8 cellular contexts compared by ENCODE assay signal in genomic region chr2:43222472-43223146, GRCh38. TPM values are rescaled to one million over a fixed set of nuclear protein-coding genes. Genes with fewer than 3 reads are reported as not detected.
DNase-seq lines count a peak whose midpoint lies in the region; ATAC-seq and TF ChIP-seq lines count a peak whose summit lies in the region.

No MANE protein-coding gene starts in this region.

- peaks cover 34% of the 10 kb centered on the region for H4K20me1 ChIP-seq in Karpas-422 (ENCODE audit: insufficient read depth, low read depth, low read length)

- H2AK5ac ChIP-seq in mesendoderm (ENCODE audit: low read length): no peak overlapping the region

- no peak overlapping the region for H2BK120ac ChIP-seq in mesendoderm (ENCODE audit: low read depth, low read length)

- H3K27ac ChIP-seq in Karpas-422 (ENCODE audit: low read length) (peak overlapping the region; percentile 97), mesendoderm (ENCODE audit: low read depth, low read length) (no peak overlapping the region)

- H3K4ac ChIP-seq in mesendoderm (ENCODE audit: low read depth, low read length): no peak overlapping the region

- H2BK5ac ChIP-seq in mesendoderm (ENCODE audit: low read length): no peak overlapping the region

- H4K8ac ChIP-seq in mesendoderm (ENCODE audit: low read depth, low read length): no peak overlapping the region

- no CpG with 5 or more reads among the region's 6 CpGs for WGBS in mesendoderm (ENCODE audit: extremely low coverage, insufficient coverage, low lambda C conversion rate)

- H2BK15ac ChIP-seq in mesendoderm (replicated peaks; ENCODE audit: low read depth): no peak overlapping the region

- no peak overlapping the region for H3K23ac ChIP-seq in mesendoderm (ENCODE audit: low read length)

- no peaks in the 10 kb centered on the region for H3K27me3 ChIP-seq in Karpas-422 (ENCODE audit: low read length)
- no peaks in the 10 kb centered on the region for H3K27me3 ChIP-seq in mesendoderm (ENCODE audit: insufficient read depth, low read length, poor library complexity)

- CTCF ChIA-PET in AG04449 (lab: Yijun Ruan, JAX): interaction anchor here (0.7 to 15.0 kb wide), 19 partner anchors 10 to 411 kb away, joined by 3 to 293 read pairs (median 4); no protein-coding TSS in a partner anchor

- DNase-seq in AG04449 (ENCODE audit: low read depth, low spot score): no peak
- peak; percentile 63 for DNase-seq in Karpas-422
- peak; percentile 50 to 59 for DNase-seq in cardiac fibroblast (ENCODE audit: low read depth in 2 of 2)
- no peak for DNase-seq in mesendoderm
- DNase-seq in islet precursor cell: no peak
- DNase-seq in NCI-H1930 (lab: John Stamatoyannopoulos, UW): no peak
- no peak for DNase-seq in ecto neural progenitor cell (ENCODE audit: low spot score)

- H3K79me2 ChIP-seq in Karpas-422 (ENCODE audit: low read length) (peaks cover 45% of the 10 kb centered on the region), mesendoderm (ENCODE audit: control insufficient read depth, insufficient read depth, low read length) (peaks cover 35% of the 10 kb centered on the region)

- ATAC-seq in GM18861 (IDR thresholded peaks at IDR 0.05; ENCODE audit: unreplicated experiment): no peak

- no peak overlapping the region for H3K18ac ChIP-seq in mesendoderm (ENCODE audit: low read length)

- H3K4me2 ChIP-seq in Karpas-422 (ENCODE audit: low read depth, low read length, poor library complexity, severe bottlenecking) (peak overlapping the region; percentile 98), mesendoderm (ENCODE audit: low read length) (no peak overlapping the region)

- TF ChIP-seq CTCF in AG04449 (IDR thresholded peaks at IDR 0.05; ENCODE audit: insufficient read depth, low read length, missing control alignments) (no peak), cardiac fibroblast (IDR thresholded peaks at IDR 0.05; ENCODE audit: low read depth, low read length) (no peak)

- no peaks in the 10 kb centered on the region for H3K9me3 ChIP-seq in Karpas-422 (ENCODE audit: low read length)

- H3K4me1 ChIP-seq in Karpas-422 (ENCODE audit: low read length) (peaks cover 73% of the 10 kb centered on the region), mesendoderm (ENCODE audit: control insufficient read depth, low read depth, low read length) (peaks cover 13% of the 10 kb centered on the region)

- peak overlapping the region; percentile 98 for H3K9ac ChIP-seq in Karpas-422 (ENCODE audit: low read length)
- H3K9ac ChIP-seq in mesendoderm (ENCODE audit: low read length): no peak overlapping the region

- H3K36me3 ChIP-seq in Karpas-422 (ENCODE audit: insufficient read depth, low read length): peaks cover 17% of the 10 kb centered on the region
- no peaks in the 10 kb centered on the region for H3K36me3 ChIP-seq in mesendoderm (ENCODE audit: control insufficient read depth, insufficient read depth, low read length)

- no peak overlapping the region for H4K5ac ChIP-seq in mesendoderm (ENCODE audit: low read length)

- POLR2A ChIA-PET in AG04449 (lab: Yijun Ruan, JAX): interaction anchor here (0.7 to 2.6 kb wide), 13 partner anchors 136 to 318 kb away, joined by 3 to 16 read pairs (median 4); no protein-coding TSS in a partner anchor

- no peak overlapping the region for H2AFZ ChIP-seq in Karpas-422 (ENCODE audit: low read length)

- peak overlapping the region; percentile 86 for H3K4me3 ChIP-seq in AG04449 (ENCODE audit: low read depth, low read length)
- H3K4me3 ChIP-seq in Karpas-422 (ENCODE audit: low read length): peak overlapping the region; percentile 90
- peak overlapping the region; percentile 84 to 87 for H3K4me3 ChIP-seq in cardiac fibroblast (replicated peaks in 1 of 2; ENCODE audit: low read depth in 2 of 2, low read length in 2 of 2)
- no peak overlapping the region for H3K4me3 ChIP-seq in mesendoderm (ENCODE audit: low read length)

- no peaks in the 10 kb centered on the region for H3K79me1 ChIP-seq in mesendoderm (ENCODE audit: low read length)

- peak overlapping the region; percentile 39 for H3K56ac ChIP-seq in mesendoderm (ENCODE audit: low read length)

- no peaks in the 10 kb centered on the region for H3K9me2 ChIP-seq in Karpas-422 (replicated peaks; ENCODE audit: insufficient read depth, low read length)

RNA-seq across cellular contexts. Expression of gene ZFP36L2, which starts 3.8 kb away (rescaled TPM):
- total RNA-seq in Karpas-422 (2014; rRNA removed; shearing (Covaris generic); ENCODE audit: low replicate concordance): 4.0 and 10.6 TPM in 2 replicates
- 71.1 TPM for polyA plus RNA-seq in mesendoderm (2013, experiment 1 of 2)
- 70.6 TPM for polyA plus RNA-seq in mesendoderm (2013, experiment 2 of 2)

Comparison
In these comparisons a context has a peak if more than half of its experiments do, and no peak if none do; other contexts are left out.
1. DNase-seq: peak in Karpas-422 (single experiment) and cardiac fibroblast (2 of 2); none in AG04449 (single experiment), mesendoderm (single experiment), islet precursor cell (single experiment), NCI-H1930 (0 of 2) and ecto neural progenitor cell (single experiment).